ENCODE assay signal across 7 cellular contexts in genomic region chr7:104984591-104985258, GRCh38. TPM values are rescaled to one million over a fixed set of nuclear protein-coding genes. Genes with fewer than 3 reads are reported as not detected.
DNase-seq lines count a peak whose midpoint lies in the region; ATAC-seq and TF ChIP-seq lines count a peak whose summit lies in the region.

No MANE protein-coding gene starts in this region.

- no CpG with 5 or more reads among the region's 7 CpGs for WGBS in H9 (ENCODE audit: extremely low coverage, insufficient read length, low lambda C conversion rate)

- H3K4ac ChIP-seq in H9 (ENCODE audit: low read depth, low read length) = no peak overlapping the region

- ATAC-seq in foreskin keratinocyte = no peak
- ATAC-seq in stimulated activated effector memory CD8-positive, alpha-beta T cell treated with anti-CD3 and anti-CD28 coated beads, Interleukin-12 subunit alpha, Interleukin-12 subunit beta, amount 100 ng/mL, for 72 hours = no peak
- ATAC-seq in GM21423 (IDR thresholded peaks at IDR 0.05; ENCODE audit: unreplicated experiment) = no peak

- no peak overlapping the region for H2BK20ac ChIP-seq in H9 (ENCODE audit: low read depth, low read length, poor library complexity, severe bottlenecking)

- no peak for TF ChIP-seq CTCF in H9 (conservative IDR thresholded peaks at IDR 0.05)
- TF ChIP-seq CTCF in foreskin keratinocyte (conservative IDR thresholded peaks at IDR 0.05) = no peak

- no peaks in the 10 kb centered on the region; the same call in 1 of the 2 replicates for H3K4me1 ChIP-seq in H9 (ENCODE audit: insufficient read depth, low read length)
- H3K4me1 ChIP-seq in foreskin keratinocyte = peaks cover 49% of the 10 kb centered on the region

- no peak overlapping the region for H3K56ac ChIP-seq in H9 (ENCODE audit: insufficient read length, low read depth, low read length)

- H3K79me1 ChIP-seq in H9 (ENCODE audit: insufficient read depth, low read depth, low read length, poor library complexity, severe bottlenecking) = no peaks in the 10 kb centered on the region

- H3K23ac ChIP-seq in H9 (ENCODE audit: insufficient read length, low read depth, low read length) = no peak overlapping the region

- no peak overlapping the region for H3K18ac ChIP-seq in H9 (ENCODE audit: insufficient read length, low read depth, low read length)

- peaks cover 4% of the 10 kb centered on the region; the same call in 1 of the 2 replicates for H3K79me2 ChIP-seq in H9 (ENCODE audit: insufficient read depth, low read length)

- no peaks in the 10 kb centered on the region for H3K27me3 Mint-ChIP-seq in H9 (ENCODE audit: low read depth)

- H2AK5ac ChIP-seq in H9 (ENCODE audit: insufficient read length, low read length) = no peak overlapping the region

- H3K4me1 Mint-ChIP-seq in H9 = peaks cover 48 to 66% of the 10 kb centered on the region in 2 experiments
- peaks cover 47% of the 10 kb centered on the region for H3K4me1 Mint-ChIP-seq in stimulated activated effector memory CD8-positive, alpha-beta T cell treated with anti-CD3 and anti-CD28 coated beads, Interleukin-12 subunit alpha, Interleukin-12 subunit beta, amount 100 ng/mL, for 72 hours

- H3K36me3 Mint-ChIP-seq in H9 (ENCODE audit: insufficient read depth in 1 of 3, low read depth in 3 of 3) = no peaks in the 10 kb centered on the region
- peaks cover 44% of the 10 kb centered on the region for H3K36me3 Mint-ChIP-seq in stimulated activated effector memory CD8-positive, alpha-beta T cell treated with anti-CD3 and anti-CD28 coated beads, Interleukin-12 subunit alpha, Interleukin-12 subunit beta, amount 100 ng/mL, for 72 hours

- H3K9me3 ChIP-seq in H9 (ENCODE audit: control insufficient read depth, low read depth, low read length) = no peaks in the 10 kb centered on the region

- peak overlapping the region; percentile 36 for H3K9ac ChIP-seq in H9 (ENCODE audit: extremely low read depth, insufficient read length, low read length)

- no peak overlapping the region for H3T11ph ChIP-seq in H9 (ENCODE audit: low read length)

- no peaks in the 10 kb centered on the region for H3K9me3 Mint-ChIP-seq in H9
- H3K9me3 Mint-ChIP-seq in stimulated activated effector memory CD8-positive, alpha-beta T cell treated with anti-CD3 and anti-CD28 coated beads, Interleukin-12 subunit alpha, Interleukin-12 subunit beta, amount 100 ng/mL, for 72 hours = no peaks in the 10 kb centered on the region

- no peaks in the 10 kb centered on the region for H4K20me1 ChIP-seq in H9 (ENCODE audit: control insufficient read depth, insufficient read depth, insufficient read length)

- no peak overlapping the region for H4K8ac ChIP-seq in H9 (replicated peaks; ENCODE audit: insufficient read length, low read depth, low read length)

- H3K23me2 ChIP-seq in H9 (ENCODE audit: insufficient read length, low read depth, low read length, poor library complexity, severe bottlenecking) = peaks cover 4% of the 10 kb centered on the region

- H3K27ac ChIP-seq in H9 (ENCODE audit: insufficient read length, low read depth, low read length) (peak overlapping the region; percentile 15), foreskin keratinocyte (peak overlapping the region; percentile 92)

- H2BK5ac ChIP-seq in H9 (ENCODE audit: insufficient read length, low read length) = no peak overlapping the region

- no peak overlapping the region for H2AFZ ChIP-seq in H9 (ENCODE audit: low read length)

- H3K4me2 ChIP-seq in H9 (ENCODE audit: insufficient read depth, insufficient read length, low read length) = peak overlapping the region; percentile 55

- no peak overlapping the region for H2BK15ac ChIP-seq in H9 (ENCODE audit: low read depth, low read length)

- no peak overlapping the region for H2BK120ac ChIP-seq in H9 (ENCODE audit: low read depth, low read length, poor library complexity, severe bottlenecking)

- H4K5ac ChIP-seq in H9 (ENCODE audit: insufficient read length, low read depth, low read length) = no peak overlapping the region

- DNase-seq in H9 (no peak), SW480 (ENCODE audit: low spot score) (peak; percentile 49), foreskin keratinocyte (no peak), NCI-H2107 (lab: John Stamatoyannopoulos, UW) (no peak), nucleus accumbens (lab: John Stamatoyannopoulos, UW) (no peak)
- peak in 1 of 2 donors; percentile 45 for DNase-seq in stimulated activated effector memory CD8-positive, alpha-beta T cell treated with anti-CD3 and anti-CD28 coated beads, Interleukin-12 subunit alpha, Interleukin-12 subunit beta, amount 100 ng/mL, for 72 hours (ENCODE audit: low spot score in 2 of 2)

- H3K27me3 ChIP-seq in H9 (ENCODE audit: insufficient read depth, low read length) (no peaks in the 10 kb centered on the region), foreskin keratinocyte (no peaks in the 10 kb centered on the region)

- H4K91ac ChIP-seq in H9 (ENCODE audit: insufficient read length, low read depth, low read length) = no peak overlapping the region

- H3K14ac ChIP-seq in H9 (ENCODE audit: insufficient read depth, low read length) = no peak overlapping the region

- peak overlapping the region in 2 of 3 experiments; percentile 100; a peak in 5 of 7 replicates for H3K27ac Mint-ChIP-seq in H9
- H3K27ac Mint-ChIP-seq in stimulated activated effector memory CD8-positive, alpha-beta T cell treated with anti-CD3 and anti-CD28 coated beads, Interleukin-12 subunit alpha, Interleukin-12 subunit beta, amount 100 ng/mL, for 72 hours = peak overlapping the region; percentile 99

- H3K4me3 Mint-ChIP-seq in H9 = peak overlapping the region; percentile 96 to 98
- H3K4me3 Mint-ChIP-seq in stimulated activated effector memory CD8-positive, alpha-beta T cell treated with anti-CD3 and anti-CD28 coated beads, Interleukin-12 subunit alpha, Interleukin-12 subunit beta, amount 100 ng/mL, for 72 hours = peak overlapping the region; percentile 93

- H2BK12ac ChIP-seq in H9 (ENCODE audit: insufficient read length, low read depth, low read length) = no peak overlapping the region

RNA-seq across cellular contexts. Expression of gene KMT2E, which starts 29.3 kb away (rescaled TPM):
- total RNA-seq in H9 (2021) = 34.2 and 38.2 TPM in 2 replicates
- total RNA-seq in foreskin keratinocyte = 35.4 and 37.4 TPM in 2 replicates
- 4.5 and 5.6 TPM in 2 replicates for polyA plus RNA-seq in foreskin keratinocyte
